Comparison of ENCODE assay signal across 8 cellular contexts in genomic region chr3:196741401-196741761, GRCh38. TPM values are rescaled to one million over a fixed set of nuclear protein-coding genes. Genes with fewer than 3 reads are reported as not detected.
DNase-seq lines count a peak whose midpoint lies in the region; ATAC-seq, FAIRE-seq and TF ChIP-seq lines count a peak whose summit lies in the region.

No MANE protein-coding gene starts in this region.

- H2AFZ ChIP-seq in MM.1S (ENCODE audit: low read length): no peak overlapping the region
- H2AFZ ChIP-seq in H1 (ENCODE audit: low read length): no peak overlapping the region

- no peaks in the 10 kb centered on the region for H3K79me1 ChIP-seq in H1 (ENCODE audit: low read depth, low read length)

- intact Hi-C loops in CD8-positive, alpha-beta T cell (cut with DNase I, micrococcal nuclease): loop anchor here (2.0 to 5.0 kb wide), 4 partner anchors 66 to 309 kb away; partner anchors contain the start of genes NCBP2 (in 1 of the 2), SENP5 (in 1 of the 2) and UBXN7 (in 1 of the 2)

- H3K27ac ChIP-seq in CD8-positive, alpha-beta T cell (ENCODE audit: low read depth, low read length): peak overlapping the region; percentile 88
- H3K27ac ChIP-seq in MM.1S (ENCODE audit: low read length): peak overlapping the region; percentile 82; the same call in 1 of the 2 replicates
- H3K27ac ChIP-seq in H1 (ENCODE audit: low read depth, low read length): no peak overlapping the region

- no peak overlapping the region for H2BK20ac ChIP-seq in H1 (ENCODE audit: low read length)

- H4K91ac ChIP-seq in H1 (replicated peaks; ENCODE audit: insufficient read length, low read length): no peak overlapping the region

- H2AK5ac ChIP-seq in H1 (ENCODE audit: low read depth, low read length): no peak overlapping the region

- peaks cover 14% of the 10 kb centered on the region; the same call in 1 of the 2 replicates for H4K20me1 ChIP-seq in MM.1S (ENCODE audit: insufficient read depth, low read length)
- H4K20me1 ChIP-seq in H1 (replicated peaks in 1 of 2; ENCODE audit: control insufficient read depth in 1 of 2, insufficient read depth in 2 of 2, low read length in 2 of 2): peaks cover 0 to 2% of the 10 kb centered on the region in 2 experiments

- H3K27me3 Mint-ChIP-seq in CD8-positive, alpha-beta T cell (ENCODE audit: low read depth): no peaks in the 10 kb centered on the region
- no peaks in the 10 kb centered on the region for H3K27me3 Mint-ChIP-seq in osteocyte (ENCODE audit: unreplicated experiment)

- no peak overlapping the region for H2BK12ac ChIP-seq in H1 (ENCODE audit: low read depth, low read length)

- peaks cover 20% of the 10 kb centered on the region for H3F3A ChIP-seq in MM.1S (ENCODE audit: insufficient read depth, low read length)

- 69% methylated on average over 5 of the region's 5 CpGs; no CpG with 5 or more reads in 1 of the 2 experiments for WGBS in H1 (ENCODE audit: extremely low coverage in 1 of 2, insufficient coverage in 1 of 2, insufficient read length in 1 of 2, insufficient replicate concordance in 2 of 2, low coverage in 1 of 2, low lambda C conversion rate in 2 of 2, missing lambda C conversion rate in 1 of 2), 2 experiments

- no peak overlapping the region for H3K18ac ChIP-seq in H1 (ENCODE audit: extremely low read depth, low read length)

- peaks cover 3% of the 10 kb centered on the region; the same call in 1 of the 2 replicates for H3K23me2 ChIP-seq in H1 (ENCODE audit: low read depth, low read length)

- TF ChIP-seq RAD21 in H1 (IDR thresholded peaks at IDR 0.05 in 1 of 2, conservative IDR thresholded peaks at IDR 0.05 in 1 of 2; ENCODE audit: low read depth in 2 of 2, low read length in 2 of 2): no peak

- CTCF ChIA-PET in CD8-positive, alpha-beta T cell (lab: Charles Lee): interaction anchor here (0.7 to 1.1 kb wide), 3 partner anchors 30 to 1345 kb away, joined by 3 to 4 read pairs (median 3); no protein-coding TSS in a partner anchor
- CTCF ChIA-PET in H1 (lab: Charles Lee; ENCODE audit: partially characterized antibody): interaction anchor here (0.6 to 1.2 kb wide), 2 partner anchors 29 to 62 kb away, joined by 3 to 4 read pairs; partner anchors contain the start of genes CEP19 and PIGX

- no peak overlapping the region for H3K23ac ChIP-seq in H1 (ENCODE audit: insufficient read length)

- H3K79me2 ChIP-seq in MM.1S (ENCODE audit: low read length) (peaks cover 65% of the 10 kb centered on the region), H1 (ENCODE audit: control insufficient read depth in 1 of 2, insufficient read depth in 2 of 2, low read length in 2 of 2) (peaks cover 18 to 64% of the 10 kb centered on the region in 2 experiments)

- H2BK5ac ChIP-seq in H1 (ENCODE audit: low read depth, low read length): no peak overlapping the region

- H3K36me3 Mint-ChIP-seq in CD8-positive, alpha-beta T cell: peaks cover 24% of the 10 kb centered on the region
- H3K36me3 Mint-ChIP-seq in osteocyte (ENCODE audit: unreplicated experiment): peaks cover 9% of the 10 kb centered on the region

- peak overlapping the region; percentile 87 for H3K4me2 ChIP-seq in MM.1S (ENCODE audit: low read depth, low read length)
- H3K4me2 ChIP-seq in H1 (ENCODE audit: insufficient read depth in 1 of 2, low read depth in 2 of 2, low read length in 2 of 2): peak overlapping the region; percentile 87 to 88

- H3K4me1 Mint-ChIP-seq in CD8-positive, alpha-beta T cell (ENCODE audit: low read depth): peaks cover 41% of the 10 kb centered on the region
- peaks cover 20% of the 10 kb centered on the region for H3K4me1 Mint-ChIP-seq in osteocyte (ENCODE audit: unreplicated experiment)

- H3K27me3 ChIP-seq in CD8-positive, alpha-beta T cell (ENCODE audit: insufficient read depth, low read length): no peaks in the 10 kb centered on the region
- H3K27me3 ChIP-seq in MM.1S (replicated peaks; ENCODE audit: insufficient read depth, low read length) (no peaks in the 10 kb centered on the region), H1 (replicated peaks in 1 of 4; ENCODE audit: control insufficient read depth in 3 of 4, extremely low read depth in 1 of 4, insufficient read depth in 3 of 4, low read length in 3 of 4) (no peaks in the 10 kb centered on the region)

- POLR2A ChIA-PET in CD8-positive, alpha-beta T cell (lab: Charles Lee): interaction anchor here (0.6 to 2.4 kb wide), 7 partner anchors 11 to 201 kb away, joined by 3 to 13 read pairs (median 5); partner anchors contain the start of gene NCBP2
- POLR2A ChIA-PET in H1 (lab: Charles Lee; ENCODE audit: partially characterized antibody): interaction anchor here (1.3 to 2.7 kb wide), 6 partner anchors 8 to 143 kb away, joined by 3 to 23 read pairs (median 4); partner anchors contain the start of genes CEP19 and PIGX

- TF ChIP-seq EP300 in H1 (IDR thresholded peaks at IDR 0.05; ENCODE audit: borderline replicate concordance in 1 of 2, low read depth in 2 of 2, low read length in 2 of 2): no peak

- DNase-seq in CD8-positive, alpha-beta T cell: no peak
- no peak for DNase-seq in MM.1S
- DNase-seq in H1 (ENCODE audit: low read depth in 1 of 2, low spot score in 2 of 2): no peak
- DNase-seq in osteocyte (ENCODE audit: extremely low spot score, unreplicated experiment): no peak
- DNase-seq in COLO829 (ENCODE audit: low spot score): no peak
- no peak for DNase-seq in foreskin melanocyte
- DNase-seq in central memory CD4-positive, alpha-beta T cell: no peak

- H3K9ac ChIP-seq in MM.1S (ENCODE audit: low read length) (peak overlapping the region; percentile 88), H1 (replicated peaks in 1 of 4; ENCODE audit: extremely low read depth in 1 of 4, low read depth in 3 of 4, low read length in 3 of 4) (peak overlapping the region in 1 of 4 experiments; percentile 69; a peak in 2 of 7 replicates)

- H4K5ac ChIP-seq in H1 (ENCODE audit: insufficient read length, low read depth, low read length): no peak overlapping the region

- H4K8ac ChIP-seq in H1 (ENCODE audit: extremely low read depth, insufficient read depth, low read length): no peak overlapping the region

- H3K4me3 Mint-ChIP-seq in CD8-positive, alpha-beta T cell: peak overlapping the region; percentile 99
- H3K4me3 Mint-ChIP-seq in osteocyte (ENCODE audit: unreplicated experiment): peak overlapping the region; percentile 100

- peaks cover 27% of the 10 kb centered on the region for H3K4me1 ChIP-seq in CD8-positive, alpha-beta T cell (ENCODE audit: insufficient read depth, low read length)
- peaks cover 7% of the 10 kb centered on the region for H3K4me1 ChIP-seq in MM.1S (ENCODE audit: low read length)
- H3K4me1 ChIP-seq in H1 (replicated peaks in 1 of 4; ENCODE audit: control insufficient read depth in 3 of 4, insufficient read depth in 4 of 4, low read length in 3 of 4): peaks cover 0 to 4% (median 0%) of the 10 kb centered on the region in 4 experiments; a peak in 2 of 7 replicates

- H3K4ac ChIP-seq in H1 (replicated peaks; ENCODE audit: insufficient read length, low read depth, low read length): no peak overlapping the region

- peak overlapping the region; percentile 69 for H3K4me3 ChIP-seq in CD8-positive, alpha-beta T cell (ENCODE audit: low read depth, low read length)
- H3K4me3 ChIP-seq in MM.1S (ENCODE audit: low read length) (peak overlapping the region; percentile 82), H1 (ENCODE audit: extremely low read depth in 1 of 4, insufficient read depth in 2 of 4, low read depth in 3 of 4, low read length in 4 of 4) (peak overlapping the region; percentile 80 to 99 (median 92); a peak in 7 of 8 replicates)

- H3K9me3 Mint-ChIP-seq in CD8-positive, alpha-beta T cell: no peaks in the 10 kb centered on the region
- H3K9me3 Mint-ChIP-seq in osteocyte (ENCODE audit: unreplicated experiment): peaks cover 4% of the 10 kb centered on the region

- H2BK15ac ChIP-seq in H1 (ENCODE audit: low read length): no peak overlapping the region

- no peak overlapping the region for H2BK120ac ChIP-seq in H1 (replicated peaks; ENCODE audit: low read depth, low read length)

- no peak for FAIRE-seq in H1 (lab: Jason Lieb, UNC)

- peak overlapping the region; percentile 98 for H3K27ac Mint-ChIP-seq in CD8-positive, alpha-beta T cell
- H3K27ac Mint-ChIP-seq in osteocyte (ENCODE audit: unreplicated experiment): peak overlapping the region; percentile 99

- no peak overlapping the region for H3K56ac ChIP-seq in H1 (replicated peaks; ENCODE audit: insufficient read length, low read depth, low read length)

- no peaks in the 10 kb centered on the region for H3K9me3 ChIP-seq in CD8-positive, alpha-beta T cell (ENCODE audit: low read length)
- no peaks in the 10 kb centered on the region for H3K9me3 ChIP-seq in MM.1S (replicated peaks; ENCODE audit: insufficient read depth, low read length)
- no peaks in the 10 kb centered on the region for H3K9me3 ChIP-seq in H1 (ENCODE audit: insufficient read depth in 2 of 2, low read depth in 1 of 2, low read length in 1 of 2)

- TF ChIP-seq POLR2A in H1 (IDR thresholded peaks at IDR 0.05; ENCODE audit: control extremely low read depth in 1 of 2, low read depth in 2 of 2, low read length in 2 of 2): no peak

- H3K9me2 ChIP-seq in MM.1S (replicated peaks; ENCODE audit: insufficient read depth, low read length): no peaks in the 10 kb centered on the region

- H3K14ac ChIP-seq in H1 (ENCODE audit: insufficient read length): no peak overlapping the region

- no peak for TF ChIP-seq CTCF in CD8-positive, alpha-beta T cell (IDR thresholded peaks at IDR 0.05)
- TF ChIP-seq CTCF in MM.1S (IDR thresholded peaks at IDR 0.05; ENCODE audit: low read length) (no peak), H1 (IDR thresholded peaks at IDR 0.05; ENCODE audit: control extremely low read depth in 1 of 3, insufficient read depth in 1 of 3, low read depth in 1 of 3, low read length in 3 of 3) (no peak), osteocyte (IDR thresholded peaks at IDR 0.05) (no peak)

- H3K36me3 ChIP-seq in CD8-positive, alpha-beta T cell (ENCODE audit: insufficient read depth, low read length): no peaks in the 10 kb centered on the region
- no peaks in the 10 kb centered on the region for H3K36me3 ChIP-seq in MM.1S (replicated peaks; ENCODE audit: insufficient read depth, low read length)
- no peaks in the 10 kb centered on the region for H3K36me3 ChIP-seq in H1 (ENCODE audit: control insufficient read depth in 2 of 4, insufficient read depth in 4 of 4, low read length in 3 of 4)

- ATAC-seq in CD8-positive, alpha-beta T cell: no peak
- no peak for ATAC-seq in HG02798 (IDR thresholded peaks at IDR 0.05; ENCODE audit: poor library complexity, unreplicated experiment)

RNA-seq across cellular contexts. Expression of gene PAK2, which starts 1.7 kb away (rescaled TPM):
- 10 to 100 TPM; 29.9 to 30.4 TPM for total RNA-seq in CD8-positive, alpha-beta T cell
- 60.5 and 62.8 TPM in 2 replicates for total RNA-seq in H1 (2021; fragmentation: NEBNext Ultra II Directional; extraction: Animal tissue kit (Norgen Biotek cat#: 25700))
- 8.5 and 13.1 TPM in 2 replicates for polyA plus RNA-seq in H1 (2011; rRNA removed)
- 16.2 TPM for polyA plus RNA-seq in H1 (2011; cell fraction: cytosol; rRNA removed)
- 9.3 TPM for polyA plus RNA-seq in H1 (2011; cell fraction: nucleus; rRNA removed)
- 41.1 to 57.7 TPM (median 43.2 TPM) in 4 replicates for polyA plus RNA-seq in H1 (2012, experiment 1 of 2)
- 8.8 TPM for polyA plus RNA-seq in H1 (2012, experiment 2 of 2)
- polyA plus RNA-seq in H1 (2013, experiment 1 of 2): 25.1 TPM
- 24.6 TPM for polyA plus RNA-seq in H1 (2013, experiment 2 of 2)
- 61.8 and 103 TPM in 2 replicates for polyA minus RNA-seq in H1 (2011; rRNA and poly(A)+ RNA removed)
- 34.8 TPM for polyA minus RNA-seq in H1 (2011; cell fraction: cytosol; rRNA and poly(A)+ RNA removed)
- 39.8 TPM for polyA minus RNA-seq in H1 (2011; cell fraction: nucleus; rRNA and poly(A)+ RNA removed)
- 76.7 and 79.4 TPM in 2 replicates for total RNA-seq in osteocyte

RNA-seq across cellular contexts. Expression of gene PIGX, which starts 29.2 kb away (rescaled TPM):
- total RNA-seq in CD8-positive, alpha-beta T cell: 10 to 100 TPM; 12.0 to 12.2 TPM
- total RNA-seq in H1 (2021; fragmentation: NEBNext Ultra II Directional; extraction: Animal tissue kit (Norgen Biotek cat#: 25700)): 14.7 and 14.9 TPM in 2 replicates
- polyA plus RNA-seq in H1 (2011; rRNA removed): 5.0 and 7.0 TPM in 2 replicates
- 9.3 TPM for polyA plus RNA-seq in H1 (2011; cell fraction: cytosol; rRNA removed)
- 4.3 TPM for polyA plus RNA-seq in H1 (2011; cell fraction: nucleus; rRNA removed)
- 8.6 to 10.9 TPM (median 9.9 TPM) in 4 replicates for polyA plus RNA-seq in H1 (2012, experiment 1 of 2)
- polyA plus RNA-seq in H1 (2012, experiment 2 of 2): 7.3 TPM
- polyA plus RNA-seq in H1 (2013, experiment 1 of 2): 15.0 TPM
- 14.7 TPM for polyA plus RNA-seq in H1 (2013, experiment 2 of 2)
- 9.8 and 10.0 TPM in 2 replicates for polyA minus RNA-seq in H1 (2011; rRNA and poly(A)+ RNA removed)
- polyA minus RNA-seq in H1 (2011; cell fraction: cytosol; rRNA and poly(A)+ RNA removed): 6.2 TPM
- 6.9 TPM for polyA minus RNA-seq in H1 (2011; cell fraction: nucleus; rRNA and poly(A)+ RNA removed)
- 26.6 and 27.2 TPM in 2 replicates for total RNA-seq in osteocyte

RNA-seq across cellular contexts. Expression of gene CEP19, which starts 29.3 kb away (rescaled TPM):
- under 1 TPM; 0.39 to 0.41 TPM for total RNA-seq in CD8-positive, alpha-beta T cell
- total RNA-seq in H1 (2021; fragmentation: NEBNext Ultra II Directional; extraction: Animal tissue kit (Norgen Biotek cat#: 25700)): 1.3 and 1.6 TPM in 2 replicates
- 0.52 and 0.95 TPM in 2 replicates for polyA plus RNA-seq in H1 (2011; rRNA removed)
- polyA plus RNA-seq in H1 (2011; cell fraction: cytosol; rRNA removed): 1.4 TPM
- polyA plus RNA-seq in H1 (2011; cell fraction: nucleus; rRNA removed): 0.83 TPM
- 1.3 to 1.6 TPM (median 1.4 TPM) in 4 replicates for polyA plus RNA-seq in H1 (2012, experiment 1 of 2)
- polyA plus RNA-seq in H1 (2012, experiment 2 of 2): 0.47 TPM
- polyA plus RNA-seq in H1 (2013, experiment 1 of 2): 2.1 TPM
- polyA plus RNA-seq in H1 (2013, experiment 2 of 2): 1.8 TPM
- 0.34 and 0.38 TPM in 2 replicates for polyA minus RNA-seq in H1 (2011; rRNA and poly(A)+ RNA removed)
- polyA minus RNA-seq in H1 (2011; cell fraction: cytosol; rRNA and poly(A)+ RNA removed): 1.3 TPM
- 1.2 TPM for polyA minus RNA-seq in H1 (2011; cell fraction: nucleus; rRNA and poly(A)+ RNA removed)
- 3.8 and 4.1 TPM in 2 replicates for total RNA-seq in osteocyte
